ENCODE assay signal across 14 cellular contexts in the genomic region with DNA sequence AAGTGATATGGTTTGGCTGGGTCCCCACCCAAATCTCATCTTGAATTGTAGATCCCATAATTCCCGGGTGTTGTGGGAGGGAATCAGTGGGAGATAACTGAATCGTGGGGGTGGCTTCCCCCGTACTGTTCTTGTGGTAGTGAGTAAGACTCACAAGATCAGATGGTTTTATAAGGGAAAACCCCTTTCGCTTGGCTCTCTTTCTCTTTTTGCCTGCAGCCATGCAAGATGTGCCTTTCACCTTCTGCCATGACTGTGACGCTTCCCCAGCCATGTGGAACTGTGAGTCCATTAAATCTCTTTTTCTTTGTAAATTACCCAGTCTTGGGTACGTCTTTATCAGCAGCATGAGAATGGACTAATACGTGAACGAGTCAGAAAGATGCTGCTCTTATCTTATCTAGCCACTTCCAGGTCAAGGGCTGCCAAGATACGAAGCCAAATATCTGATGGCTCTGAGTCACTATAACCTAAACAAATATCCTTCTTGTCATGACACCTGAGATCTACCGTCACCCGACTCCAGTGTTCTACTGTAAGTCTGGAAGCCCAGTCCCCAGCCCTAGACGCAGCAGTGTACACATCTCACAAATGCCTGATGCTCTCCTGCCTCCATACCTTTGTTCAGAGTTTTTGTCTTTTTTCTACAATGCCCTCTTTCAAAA. TPM values are rescaled to one million over a fixed set of nuclear protein-coding genes. Genes with fewer than 3 reads are reported as not detected.
DNase-seq lines count a peak whose midpoint lies in the region; ATAC-seq lines count a peak whose summit lies in the region.
"Had no signal": no experiment of that assay in that cellular context is flagged by ENCODE, and none has a peak within 500 bp of the region (broad histone marks: within the 10 kb centered on the region; RNA-seq: fewer than 3 reads in every experiment).

No MANE protein-coding gene starts in this region.

- no CpG with 5 or more reads among the region's 12 CpGs for WGBS in mesendoderm (ENCODE audit: extremely low coverage, insufficient coverage, low lambda C conversion rate)

- DNase-seq in SK-MEL-5 (ENCODE audit: low read depth, low spot score) (peak; percentile 22), mesendoderm (peak; percentile 49), HuH-7.5 (ENCODE audit: low spot score) (no peak), HCEC 1CT (no peak)
- DNase-seq: activated CD4-positive, alpha-beta T cell treated with anti-CD3 and anti-CD28 coated beads, Interleukin-2, amount 50 U/mL, for 48 hours; GOT3; lower lobe of right lung; occipital lobe; stimulated activated CD4-positive, alpha-beta T cell treated with anti-CD3 and anti-CD28 coated beads, Interleukin-15, amount 100 ng/mL, for 24 hours; T-helper 1 cell had no signal

- no peak overlapping the region for H3K18ac ChIP-seq in mesendoderm (ENCODE audit: low read length)

- H3K27me3 ChIP-seq in mesendoderm (ENCODE audit: insufficient read depth, low read length, poor library complexity) = no peaks in the 10 kb centered on the region

- H3K9ac ChIP-seq in mesendoderm (ENCODE audit: low read length) = no peak overlapping the region

- no peaks in the 10 kb centered on the region for H3K36me3 ChIP-seq in mesendoderm (ENCODE audit: control insufficient read depth, insufficient read depth, low read length)
- H3K36me3 ChIP-seq: lower lobe of right lung had no signal

- H3K27ac ChIP-seq in mesendoderm (ENCODE audit: low read depth, low read length) = no peak overlapping the region
- H3K27ac ChIP-seq: lower lobe of right lung had no signal

- no peak overlapping the region for H3K4me2 ChIP-seq in mesendoderm (ENCODE audit: low read length)

- in situ Hi-C loops in SK-MEL-5 (cut with HindIII; ENCODE audit: low pct_unique_long_range_greater_than_20kb, low sequenced_read_pairs) = no loop called here

- no peak overlapping the region for H3K56ac ChIP-seq in mesendoderm (ENCODE audit: low read length)

- no peak overlapping the region for H3K4ac ChIP-seq in mesendoderm (ENCODE audit: low read depth, low read length)

- no peaks in the 10 kb centered on the region for H3K79me1 ChIP-seq in mesendoderm (ENCODE audit: low read length)

- H3K23ac ChIP-seq in mesendoderm (ENCODE audit: low read length) = no peak overlapping the region

- H3K4me1 ChIP-seq in mesendoderm (ENCODE audit: control insufficient read depth, low read depth, low read length) = no peaks in the 10 kb centered on the region
- H3K4me1 ChIP-seq: lower lobe of right lung had no signal

- H2BK5ac ChIP-seq in mesendoderm (ENCODE audit: low read length) = no peak overlapping the region

- H3K4me3 ChIP-seq in mesendoderm (ENCODE audit: low read length) = no peak overlapping the region
- H3K4me3 ChIP-seq: lower lobe of right lung had no signal

- no peak overlapping the region for H2AK5ac ChIP-seq in mesendoderm (ENCODE audit: low read length)

- ATAC-seq in GM18907 (IDR thresholded peaks at IDR 0.05; ENCODE audit: unreplicated experiment) (peak; percentile 50), HG02885 (IDR thresholded peaks at IDR 0.05; ENCODE audit: poor library complexity, unreplicated experiment) (peak; percentile 45), HG03354 (IDR thresholded peaks at IDR 0.05; ENCODE audit: poor library complexity, severe bottlenecking, unreplicated experiment) (no peak)
- ATAC-seq: lower lobe of right lung had no signal

- no peaks in the 10 kb centered on the region for H3K79me2 ChIP-seq in mesendoderm (ENCODE audit: control insufficient read depth, insufficient read depth, low read length)

- no peak overlapping the region for H4K8ac ChIP-seq in mesendoderm (ENCODE audit: low read depth, low read length)

- no peak overlapping the region for H2BK120ac ChIP-seq in mesendoderm (ENCODE audit: low read depth, low read length)

- no peak overlapping the region for H2BK15ac ChIP-seq in mesendoderm (replicated peaks; ENCODE audit: low read depth)

- H4K5ac ChIP-seq in mesendoderm (ENCODE audit: low read length) = no peak overlapping the region

RNA-seq across cellular contexts. Expression of gene SLC15A1, which starts 45.9 kb away (rescaled TPM):
- total RNA-seq in SK-MEL-5 (2014; rRNA removed; shearing (Covaris generic)) = not detected in 2 replicates
- polyA plus RNA-seq in SK-MEL-5 (2015; cell fraction: cytosol; rRNA removed) = not detected in 2 replicates
- not detected in 2 replicates for polyA plus RNA-seq in SK-MEL-5 (2015; cell fraction: nucleus; rRNA removed)
- polyA plus RNA-seq in mesendoderm (2013, experiment 1 of 2) = 0.34 TPM
- 0.39 TPM for polyA plus RNA-seq in mesendoderm (2013, experiment 2 of 2)
- total RNA-seq: dermis microvascular lymphatic vessel endothelial cell, lower lobe of right lung, occipital lobe had no signal

Comparison
In these comparisons a context has a peak if more than half of its experiments do, and no peak if none do; other contexts are left out.
1. DNase-seq: peak in SK-MEL-5 (single experiment) and mesendoderm (single experiment); none in HuH-7.5 (single experiment) and HCEC 1CT (single experiment).